29 cellular contexts compared by ENCODE assay signal in genomic region chr9:615756-616155, GRCh38.
DNase-seq lines count a peak whose midpoint lies in the region; ATAC-seq and TF ChIP-seq lines count a peak whose summit lies in the region.
"Had no signal": no experiment of that assay in that cellular context is flagged by ENCODE, and none has a peak within 500 bp of the region (broad histone marks: within the 10 kb centered on the region; RNA-seq: fewer than 3 reads in every experiment).

No MANE protein-coding gene starts in this region.

- TF ChIP-seq CTCF in IMR-90 (conservative IDR thresholded peaks at IDR 0.05; ENCODE audit: low read depth, low read length) (no peak), esophagus squamous epithelium (IDR thresholded peaks at IDR 0.05) (peak in 1 of 6 experiments; percentile 8)

- H3K4me1 ChIP-seq in IMR-90 (ENCODE audit: control insufficient read depth, insufficient read depth, low read length) (peaks cover 3% of the 10 kb centered on the region), esophagus squamous epithelium (peaks cover 7 to 56% (median 19%) of the 10 kb centered on the region in 3 donors)
- H3K4me1 ChIP-seq: SJSA1 had no signal

- H2BK20ac ChIP-seq in IMR-90 (ENCODE audit: low read depth, low read length): no peak overlapping the region

- no peak overlapping the region for H4K91ac ChIP-seq in IMR-90 (ENCODE audit: insufficient read depth, low read depth, low read length)

- no peak for ATAC-seq in IMR-90 (ENCODE audit: low read depth)
- no peak for ATAC-seq in stimulated activated naive B cell treated with anti-CD40 and anti-IgM and Interleukin-4, amounts not matched to agents 10 μg/mL and 1 μg/mL and 100 μg/mL, for 72 hours (replicated peaks)
- no peak for ATAC-seq in T-helper 17 cell
- ATAC-seq in GM18868 (IDR thresholded peaks at IDR 0.05; ENCODE audit: unreplicated experiment): no peak
- ATAC-seq: activated T-cell treated with anti-CD3 and anti-CD28 coated beads, Interleukin-2, amount 50 U/mL, for 72 hours; HCT116; left lobe of liver; naive thymus-derived CD4-positive, alpha-beta T cell; T-cell had no signal

- H3K27ac Mint-ChIP-seq in stimulated activated naive B cell treated with anti-CD40 and anti-IgM and Interleukin-4, amounts not matched to agents 10 μg/mL and 1 μg/mL and 100 μg/mL, for 72 hours: peak overlapping the region; percentile 49
- H3K27ac Mint-ChIP-seq in T-helper 17 cell: no peak overlapping the region
- H3K27ac Mint-ChIP-seq: activated T-cell treated with anti-CD3 and anti-CD28 coated beads, Interleukin-2, amount 50 U/mL, for 72 hours; naive thymus-derived CD4-positive, alpha-beta T cell; T-cell had no signal

- no peak for TF ChIP-seq RAD21 in IMR-90 (IDR thresholded peaks at IDR 0.05; ENCODE audit: low read length)

- no peak overlapping the region for H3K4me3 Mint-ChIP-seq in stimulated activated naive B cell treated with anti-CD40 and anti-IgM and Interleukin-4, amounts not matched to agents 10 μg/mL and 1 μg/mL and 100 μg/mL, for 72 hours
- H3K4me3 Mint-ChIP-seq in T-helper 17 cell: no peak overlapping the region
- H3K4me3 Mint-ChIP-seq: activated T-cell treated with anti-CD3 and anti-CD28 coated beads, Interleukin-2, amount 50 U/mL, for 72 hours; naive thymus-derived CD4-positive, alpha-beta T cell; T-cell had no signal

- H4K20me1 ChIP-seq in IMR-90 (ENCODE audit: insufficient read depth, low read length): no peaks in the 10 kb centered on the region
- H4K20me1 ChIP-seq: BLaER1 treated with 17β-estradiol and CSF1 and Interleukin-3, amounts not matched to agents 10 nM and 100 nM had no signal

- H3K27me3 ChIP-seq in IMR-90 (ENCODE audit: control insufficient read depth, insufficient read depth, low read length) (no peaks in the 10 kb centered on the region), esophagus squamous epithelium (no peaks in the 10 kb centered on the region)
- H3K27me3 ChIP-seq: BLaER1 treated with 17β-estradiol and CSF1 and Interleukin-3, amounts not matched to agents 10 nM and 100 nM; brain microvascular endothelial cell; esophagus muscularis mucosa; Peyer's patch; SJSA1; upper lobe of left lung had no signal

- H2BK120ac ChIP-seq in IMR-90 (ENCODE audit: low read depth, low read length): no peak overlapping the region

- H2AK9ac ChIP-seq in IMR-90 (replicated peaks; ENCODE audit: low read depth, low read length, poor library complexity): no peak overlapping the region

- CTCF ChIA-PET in IMR-90 (lab: Yijun Ruan, JAX): interaction anchor here (1.0 kb wide), 1 partner anchor 122 kb away, joined by 4 read pairs; no protein-coding TSS in a partner anchor

- no peak overlapping the region for H3K18ac ChIP-seq in IMR-90 (ENCODE audit: low read depth, low read length)

- peak overlapping the region; percentile 54; the same call in 1 of the 3 replicates for H2BK15ac ChIP-seq in IMR-90 (ENCODE audit: low read depth, low read length)

- H3K4me1 Mint-ChIP-seq in stimulated activated naive B cell treated with anti-CD40 and anti-IgM and Interleukin-4, amounts not matched to agents 10 μg/mL and 1 μg/mL and 100 μg/mL, for 72 hours: peaks cover 4 to 7% of the 10 kb centered on the region in 2 donors
- peaks cover 6% of the 10 kb centered on the region for H3K4me1 Mint-ChIP-seq in T-helper 17 cell

- peaks cover 2% of the 10 kb centered on the region; the same call in 1 of the 2 replicates for H3K9me1 ChIP-seq in IMR-90 (ENCODE audit: insufficient read depth, low read length)

- dilution Hi-C loops in IMR-90 (cut with HindIII; ENCODE audit: low sequenced_read_pairs, unreplicated experiment): no loop called here

- no peak overlapping the region for H2AFZ ChIP-seq in IMR-90 (replicated peaks; ENCODE audit: low read length, poor library complexity)

- H3K23ac ChIP-seq in IMR-90 (ENCODE audit: low read depth, low read length): no peak overlapping the region

- no peak for TF ChIP-seq POLR2A in IMR-90 (IDR thresholded peaks at IDR 0.05; ENCODE audit: low read depth, low read length)
- TF ChIP-seq POLR2A in esophagus squamous epithelium (IDR thresholded peaks at IDR 0.05): no peak

- H4K8ac ChIP-seq in IMR-90 (ENCODE audit: low read depth in 2 of 2, low read length in 2 of 2): no peak overlapping the region

- no peak overlapping the region for H3K4me2 ChIP-seq in IMR-90 (ENCODE audit: low read depth, low read length)
- H3K4me2 ChIP-seq: smooth muscle cell had no signal

- no peak overlapping the region for H3K9ac ChIP-seq in IMR-90 (ENCODE audit: low read depth, low read length)
- H3K9ac ChIP-seq: BLaER1 treated with 17β-estradiol and CSF1 and Interleukin-3, amounts not matched to agents 10 nM and 100 nM had no signal

- H3K4me3 ChIP-seq in IMR-90 (ENCODE audit: insufficient read depth, low read depth, low read length) (no peak overlapping the region), esophagus squamous epithelium (no peak overlapping the region)
- H3K4me3 ChIP-seq: BLaER1 treated with 17β-estradiol and CSF1 and Interleukin-3, amounts not matched to agents 10 nM and 100 nM; esophagus muscularis mucosa; Peyer's patch; SJSA1; smooth muscle cell; upper lobe of left lung had no signal

- no peak overlapping the region for H2AK5ac ChIP-seq in IMR-90 (ENCODE audit: low read depth, low read length)

- POLR2A ChIA-PET in IMR-90 (lab: Charles Lee; ENCODE audit: unreplicated experiment): no interaction called here

- WGBS in IMR-90 (ENCODE audit: extremely low coverage in 2 of 2, insufficient read length in 1 of 2), 2 experiments: 86% methylated on average over 1 of the region's 3 CpGs; no CpG with 5 or more reads in 1 of the 2 experiments
- 46 to 69% methylated on average over 3 of the region's 3 CpGs for WGBS in esophagus squamous epithelium, 2 donors

- H2BK5ac ChIP-seq in IMR-90 (ENCODE audit: low read depth, low read length, poor library complexity, severe bottlenecking): no peak overlapping the region

- no peak overlapping the region for H3K14ac ChIP-seq in IMR-90 (replicated peaks; ENCODE audit: low read depth, low read length)

- H3K9me3 Mint-ChIP-seq in stimulated activated naive B cell treated with anti-CD40 and anti-IgM and Interleukin-4, amounts not matched to agents 10 μg/mL and 1 μg/mL and 100 μg/mL, for 72 hours: no peaks in the 10 kb centered on the region
- H3K9me3 Mint-ChIP-seq: activated T-cell treated with anti-CD3 and anti-CD28 coated beads, Interleukin-2, amount 50 U/mL, for 72 hours; naive thymus-derived CD4-positive, alpha-beta T cell; T-cell had no signal

- no peak overlapping the region for H3K56ac ChIP-seq in IMR-90 (ENCODE audit: extremely low read depth, insufficient read depth, low read length)

- no peaks in the 10 kb centered on the region for H3K36me3 Mint-ChIP-seq in stimulated activated naive B cell treated with anti-CD40 and anti-IgM and Interleukin-4, amounts not matched to agents 10 μg/mL and 1 μg/mL and 100 μg/mL, for 72 hours
- no peaks in the 10 kb centered on the region for H3K36me3 Mint-ChIP-seq in T-helper 17 cell (ENCODE audit: low read depth)
- H3K36me3 Mint-ChIP-seq: naive thymus-derived CD4-positive, alpha-beta T cell; T-cell had no signal

- H3K27ac ChIP-seq in IMR-90 (ENCODE audit: insufficient read depth, low read length) (no peak overlapping the region), esophagus squamous epithelium (peak overlapping the region; percentile 4 to 77 (median 50))
- H3K27ac ChIP-seq: BLaER1 treated with 17β-estradiol and CSF1 and Interleukin-3, amounts not matched to agents 10 nM and 100 nM; brain microvascular endothelial cell; Peyer's patch; SJSA1; upper lobe of left lung had no signal

- H3K9me3 ChIP-seq in IMR-90 (ENCODE audit: control insufficient read depth, insufficient read depth, low read length) (no peaks in the 10 kb centered on the region), esophagus squamous epithelium (no peaks in the 10 kb centered on the region), T-helper 17 cell (ENCODE audit: control insufficient read depth, low read length, poor library complexity, severe bottlenecking) (no peaks in the 10 kb centered on the region)
- H3K9me3 ChIP-seq: BLaER1 treated with 17β-estradiol and CSF1 and Interleukin-3, amounts not matched to agents 10 nM and 100 nM; esophagus muscularis mucosa; Peyer's patch; SJSA1; upper lobe of left lung had no signal

- H3K36me3 ChIP-seq in IMR-90 (ENCODE audit: control insufficient read depth, insufficient read depth, low read length) (no peaks in the 10 kb centered on the region), esophagus squamous epithelium (no peaks in the 10 kb centered on the region)
- H3K36me3 ChIP-seq: BLaER1 treated with 17β-estradiol and CSF1 and Interleukin-3, amounts not matched to agents 10 nM and 100 nM; brain microvascular endothelial cell; esophagus muscularis mucosa; Peyer's patch; SJSA1; upper lobe of left lung had no signal

- no TSS peak for BruUV-seq in IMR-90 (replicated peaks; lab: Mats Ljungman, UMichigan)

- no peak overlapping the region for H4K5ac ChIP-seq in IMR-90 (ENCODE audit: low read depth, low read length)

- no peaks in the 10 kb centered on the region for H3K27me3 Mint-ChIP-seq in stimulated activated naive B cell treated with anti-CD40 and anti-IgM and Interleukin-4, amounts not matched to agents 10 μg/mL and 1 μg/mL and 100 μg/mL, for 72 hours
- peaks cover 4% of the 10 kb centered on the region for H3K27me3 Mint-ChIP-seq in T-helper 17 cell
- H3K27me3 Mint-ChIP-seq: naive thymus-derived CD4-positive, alpha-beta T cell; T-cell had no signal

- H3K4ac ChIP-seq in IMR-90 (ENCODE audit: low read depth, low read length): 0 out of 2 replicates have a peak overlapping the region, but pooled peaks have one; percentile 3

- intact Hi-C loops in IMR-90 (cut with micrococcal nuclease): loop anchor here (2.0 to 10.0 kb wide), 2 partner anchors 91 to 279 kb away; no protein-coding TSS in a partner anchor
- intact Hi-C loops in esophagus squamous epithelium (cut with DNase I): loop anchor here (10.0 kb wide), 1 partner anchor 79 kb away; no protein-coding TSS in a partner anchor

- H3K79me1 ChIP-seq in IMR-90 (ENCODE audit: low read depth in 1 of 2, low read length in 2 of 2): no peaks in the 10 kb centered on the region

- DNase-seq in IMR-90 (no peak), NCI-H2171 treated with DMSO at 0.1 percent for 48 hours (lab: John Stamatoyannopoulos, UW) (peak; percentile 88), esophagus squamous epithelium (lab: John Stamatoyannopoulos, UW) (no peak), T-helper 17 cell (no peak)
- no peak for DNase-seq in stimulated activated naive B cell treated with anti-CD40 and anti-IgM and Interleukin-4, amounts not matched to agents 10 μg/mL and 1 μg/mL and 100 μg/mL, for 72 hours
- no peak for DNase-seq in stimulated activated CD4-positive, alpha-beta T cell treated with anti-CD3 and anti-CD28 coated beads, Interleukin-4, amount 100 ng/mL, for 4 hours
- DNase-seq: activated CD4-positive, alpha-beta T cell treated with anti-CD3 and anti-CD28 coated beads, Interleukin-2, amount 50 U/mL, for 4 hours; activated CD4-positive, CD25-positive, alpha-beta regulatory T cell; activated naive CD4-positive, alpha-beta T cell; activated T-cell treated with anti-CD3 and anti-CD28 coated beads, Interleukin-2, amount 50 U/mL, for 72 hours; brain microvascular endothelial cell; effector memory CD4-positive, alpha-beta T cell; hippocampal formation; KG1; MM.1S; naive thymus-derived CD4-positive, alpha-beta T cell; NCI-H526 treated with DMSO at 0.1 percent for 48 hours; nucleus accumbens; Peyer's patch; stimulated activated CD4-positive, alpha-beta T cell treated with anti-CD3 and anti-CD28 coated beads, Interleukin-1b, Interleukin-23, amount 100 ng/mL, for 48 hours; T-cell; upper lobe of left lung had no signal

- in situ Hi-C loops in IMR-90 (cut with MboI; ENCODE audit: low sequenced_read_pairs): loop anchor here (5.0 to 10.0 kb wide), 2 partner anchors 142 to 389 kb away; no protein-coding TSS in a partner anchor
